In the genomic region with DNA sequence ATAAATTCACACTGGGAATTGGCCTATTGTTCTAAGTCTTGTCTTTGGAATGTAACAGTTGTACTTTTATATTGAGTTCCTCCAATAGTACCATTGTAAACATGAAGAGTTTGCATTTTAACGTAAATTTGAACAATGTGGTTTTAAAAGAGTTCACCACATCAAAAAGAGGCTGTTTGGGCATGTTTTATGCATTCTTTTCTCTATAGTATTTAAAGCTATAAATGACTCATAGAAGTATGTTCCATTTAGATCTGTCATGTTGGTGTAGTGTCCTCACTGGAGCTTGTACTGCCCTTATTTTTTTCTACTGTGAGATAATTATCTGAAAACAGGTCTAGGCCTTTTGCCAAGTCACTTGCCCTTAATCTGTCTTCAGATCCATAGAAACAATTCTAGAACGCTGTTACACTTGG, we compare ENCODE assay signal across 1 cellular context.
TF ChIP-seq lines count a peak whose summit lies in the region.

No MANE protein-coding gene starts in this region.

TF ChIP-seq in K562, 482 proteins besides CTCF, POLR2A, EP300 and RAD21 (continued from another document and continues in another):
- TF ChIP-seq ESRRB (CRISPR knock-in tag; IDR thresholded peaks at IDR 0.05; ENCODE audit: borderline replicate concordance): no peak
- no peak for TF ChIP-seq ETV5 (CRISPR knock-in tag; IDR thresholded peaks at IDR 0.05; ENCODE audit: low read depth)
- no peak for TF ChIP-seq MIER1 (IDR thresholded peaks at IDR 0.05; ENCODE audit: low read depth)
- TF ChIP-seq TRIM28 (IDR thresholded peaks at IDR 0.05): no peak
- TF ChIP-seq, protein P1, sequence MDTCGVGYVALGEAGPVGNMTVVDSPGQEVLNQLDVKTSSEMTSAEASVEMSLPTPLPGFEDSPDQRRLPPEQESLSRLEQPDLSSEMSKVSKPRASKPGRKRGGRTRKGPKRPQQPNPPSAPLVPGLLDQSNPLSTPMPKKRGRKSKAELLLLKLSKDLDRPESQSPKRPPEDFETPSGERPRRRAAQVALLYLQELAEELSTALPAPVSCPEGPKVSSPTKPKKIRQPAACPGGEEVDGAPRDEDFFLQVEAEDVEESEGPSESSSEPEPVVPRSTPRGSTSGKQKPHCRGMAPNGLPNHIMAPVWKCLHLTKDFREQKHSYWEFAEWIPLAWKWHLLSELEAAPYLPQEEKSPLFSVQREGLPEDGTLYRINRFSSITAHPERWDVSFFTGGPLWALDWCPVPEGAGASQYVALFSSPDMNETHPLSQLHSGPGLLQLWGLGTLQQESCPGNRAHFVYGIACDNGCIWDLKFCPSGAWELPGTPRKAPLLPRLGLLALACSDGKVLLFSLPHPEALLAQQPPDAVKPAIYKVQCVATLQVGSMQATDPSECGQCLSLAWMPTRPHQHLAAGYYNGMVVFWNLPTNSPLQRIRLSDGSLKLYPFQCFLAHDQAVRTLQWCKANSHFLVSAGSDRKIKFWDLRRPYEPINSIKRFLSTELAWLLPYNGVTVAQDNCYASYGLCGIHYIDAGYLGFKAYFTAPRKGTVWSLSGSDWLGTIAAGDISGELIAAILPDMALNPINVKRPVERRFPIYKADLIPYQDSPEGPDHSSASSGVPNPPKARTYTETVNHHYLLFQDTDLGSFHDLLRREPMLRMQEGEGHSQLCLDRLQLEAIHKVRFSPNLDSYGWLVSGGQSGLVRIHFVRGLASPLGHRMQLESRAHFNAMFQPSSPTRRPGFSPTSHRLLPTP (IDR thresholded peaks at IDR 0.05; ENCODE audit: borderline replicate concordance, extremely low read depth, insufficient read length): no peak
- no peak for TF ChIP-seq CEBPG (CRISPR knock-in tag; IDR thresholded peaks at IDR 0.05)
- TF ChIP-seq CEBPG (tag; conservative IDR thresholded peaks at IDR 0.05 in 1 of 2, IDR thresholded peaks at IDR 0.05 in 1 of 2): no peak
- peak; percentile 77 for TF ChIP-seq NFIC (IDR thresholded peaks at IDR 0.05)
- no peak for TF ChIP-seq CBFA2T3 (IDR thresholded peaks at IDR 0.05)
- TF ChIP-seq ZNF24 (IDR thresholded peaks at IDR 0.05): no peak
- TF ChIP-seq, protein P2, sequence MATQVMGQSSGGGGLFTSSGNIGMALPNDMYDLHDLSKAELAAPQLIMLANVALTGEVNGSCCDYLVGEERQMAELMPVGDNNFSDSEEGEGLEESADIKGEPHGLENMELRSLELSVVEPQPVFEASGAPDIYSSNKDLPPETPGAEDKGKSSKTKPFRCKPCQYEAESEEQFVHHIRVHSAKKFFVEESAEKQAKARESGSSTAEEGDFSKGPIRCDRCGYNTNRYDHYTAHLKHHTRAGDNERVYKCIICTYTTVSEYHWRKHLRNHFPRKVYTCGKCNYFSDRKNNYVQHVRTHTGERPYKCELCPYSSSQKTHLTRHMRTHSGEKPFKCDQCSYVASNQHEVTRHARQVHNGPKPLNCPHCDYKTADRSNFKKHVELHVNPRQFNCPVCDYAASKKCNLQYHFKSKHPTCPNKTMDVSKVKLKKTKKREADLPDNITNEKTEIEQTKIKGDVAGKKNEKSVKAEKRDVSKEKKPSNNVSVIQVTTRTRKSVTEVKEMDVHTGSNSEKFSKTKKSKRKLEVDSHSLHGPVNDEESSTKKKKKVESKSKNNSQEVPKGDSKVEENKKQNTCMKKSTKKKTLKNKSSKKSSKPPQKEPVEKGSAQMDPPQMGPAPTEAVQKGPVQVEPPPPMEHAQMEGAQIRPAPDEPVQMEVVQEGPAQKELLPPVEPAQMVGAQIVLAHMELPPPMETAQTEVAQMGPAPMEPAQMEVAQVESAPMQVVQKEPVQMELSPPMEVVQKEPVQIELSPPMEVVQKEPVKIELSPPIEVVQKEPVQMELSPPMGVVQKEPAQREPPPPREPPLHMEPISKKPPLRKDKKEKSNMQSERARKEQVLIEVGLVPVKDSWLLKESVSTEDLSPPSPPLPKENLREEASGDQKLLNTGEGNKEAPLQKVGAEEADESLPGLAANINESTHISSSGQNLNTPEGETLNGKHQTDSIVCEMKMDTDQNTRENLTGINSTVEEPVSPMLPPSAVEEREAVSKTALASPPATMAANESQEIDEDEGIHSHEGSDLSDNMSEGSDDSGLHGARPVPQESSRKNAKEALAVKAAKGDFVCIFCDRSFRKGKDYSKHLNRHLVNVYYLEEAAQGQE (CRISPR knock-in tag; IDR thresholded peaks at IDR 0.05; ENCODE audit: low read depth): no peak
- no peak for TF ChIP-seq PHF20 (IDR thresholded peaks at IDR 0.05; ENCODE audit: partially characterized antibody)
- no peak for TF ChIP-seq ASH1L (IDR thresholded peaks at IDR 0.05; ENCODE audit: borderline replicate concordance, low read depth, partially characterized antibody)
- TF ChIP-seq ETS1 (conservative IDR thresholded peaks at IDR 0.05; ENCODE audit: control insufficient read depth, low read depth, low read length): no peak
- no peak for TF ChIP-seq RAD51 (IDR thresholded peaks at IDR 0.05; ENCODE audit: borderline replicate concordance, low read depth)
- no peak for TF ChIP-seq PTBP1 (IDR thresholded peaks at IDR 0.05; ENCODE audit: low read depth, low read length)
- TF ChIP-seq FUS (optimal IDR thresholded peaks at IDR 0.05; ENCODE audit: low read depth, low read length): no peak
- no peak for TF ChIP-seq RHOXF2B (CRISPR knock-in tag; conservative IDR thresholded peaks at IDR 0.05)
- no peak for TF ChIP-seq ZBTB8A (IDR thresholded peaks at IDR 0.05; ENCODE audit: partially characterized antibody)
- no peak for TF ChIP-seq CBFA2T2 (conservative IDR thresholded peaks at IDR 0.05)
- TF ChIP-seq KDM2B (CRISPR knock-in tag; IDR thresholded peaks at IDR 0.05): no peak
- TF ChIP-seq PRDM10 (IDR thresholded peaks at IDR 0.05; ENCODE audit: partially characterized antibody): no peak
- TF ChIP-seq ARNT (IDR thresholded peaks at IDR 0.05): no peak
- TF ChIP-seq NFE2L1 (tag; IDR thresholded peaks at IDR 0.05; ENCODE audit: borderline replicate concordance, low read depth): no peak
- TF ChIP-seq, protein P3, sequence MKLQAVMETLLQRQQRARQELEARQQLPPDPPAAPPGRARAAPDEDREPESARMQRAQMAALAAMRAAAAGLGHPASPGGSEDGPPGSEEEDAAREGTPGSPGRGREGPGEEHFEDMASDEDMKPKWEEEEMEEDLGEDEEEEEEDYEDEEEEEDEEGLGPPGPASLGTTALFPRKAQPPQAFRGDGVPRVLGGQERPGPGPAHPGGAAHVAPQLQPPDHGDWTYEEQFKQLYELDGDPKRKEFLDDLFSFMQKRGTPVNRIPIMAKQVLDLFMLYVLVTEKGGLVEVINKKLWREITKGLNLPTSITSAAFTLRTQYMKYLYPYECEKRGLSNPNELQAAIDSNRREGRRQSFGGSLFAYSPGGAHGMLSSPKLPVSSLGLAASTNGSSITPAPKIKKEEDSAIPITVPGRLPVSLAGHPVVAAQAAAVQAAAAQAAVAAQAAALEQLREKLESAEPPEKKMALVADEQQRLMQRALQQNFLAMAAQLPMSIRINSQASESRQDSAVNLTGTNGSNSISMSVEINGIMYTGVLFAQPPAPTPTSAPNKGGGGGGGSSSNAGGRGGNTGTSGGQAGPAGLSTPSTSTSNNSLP (IDR thresholded peaks at IDR 0.05; ENCODE audit: borderline replicate concordance, low read depth, low read length): no peak
- TF ChIP-seq ARID2 (IDR thresholded peaks at IDR 0.05): no peak
- TF ChIP-seq ZNF124 (CRISPR knock-in tag; IDR thresholded peaks at IDR 0.05): no peak
- no peak for TF ChIP-seq ZC3H8 (IDR thresholded peaks at IDR 0.05)
- no peak for TF ChIP-seq ZNF184 (CRISPR knock-in tag; IDR thresholded peaks at IDR 0.05)
- TF ChIP-seq ARID1B (IDR thresholded peaks at IDR 0.05): peak; percentile 49; the same call in 1 of the 2 replicates
- TF ChIP-seq ZNF12 (CRISPR knock-in tag; IDR thresholded peaks at IDR 0.05): no peak
- no peak for TF ChIP-seq ZNF583 (CRISPR knock-in tag; IDR thresholded peaks at IDR 0.05)
- TF ChIP-seq SMARCA4 (IDR thresholded peaks at IDR 0.05): peak; percentile 50; the same call in 1 of the 2 replicates
- TF ChIP-seq AFF4 (CRISPR knock-in tag; IDR thresholded peaks at IDR 0.05): no peak
- TF ChIP-seq TCF7L2 (IDR thresholded peaks at IDR 0.05; ENCODE audit: low read depth, low read length): no peak
- TF ChIP-seq NR4A1 (CRISPR knock-in tag; IDR thresholded peaks at IDR 0.05): no peak
- no peak for TF ChIP-seq NR4A1 (tag; IDR thresholded peaks at IDR 0.05)
- TF ChIP-seq ZNF696 (CRISPR knock-in tag; conservative IDR thresholded peaks at IDR 0.05): no peak
- TF ChIP-seq ZNF282 (CRISPR knock-in tag; IDR thresholded peaks at IDR 0.05): no peak
- TF ChIP-seq MCM7 (IDR thresholded peaks at IDR 0.05): no peak
- no peak for TF ChIP-seq PHF21A (IDR thresholded peaks at IDR 0.05; ENCODE audit: borderline replicate concordance, low read depth)
- no peak for TF ChIP-seq PHF8 (IDR thresholded peaks at IDR 0.05; ENCODE audit: borderline replicate concordance, low read length)
- no peak for TF ChIP-seq RB1 (IDR thresholded peaks at IDR 0.05; ENCODE audit: low read depth)
- TF ChIP-seq, protein P4, sequence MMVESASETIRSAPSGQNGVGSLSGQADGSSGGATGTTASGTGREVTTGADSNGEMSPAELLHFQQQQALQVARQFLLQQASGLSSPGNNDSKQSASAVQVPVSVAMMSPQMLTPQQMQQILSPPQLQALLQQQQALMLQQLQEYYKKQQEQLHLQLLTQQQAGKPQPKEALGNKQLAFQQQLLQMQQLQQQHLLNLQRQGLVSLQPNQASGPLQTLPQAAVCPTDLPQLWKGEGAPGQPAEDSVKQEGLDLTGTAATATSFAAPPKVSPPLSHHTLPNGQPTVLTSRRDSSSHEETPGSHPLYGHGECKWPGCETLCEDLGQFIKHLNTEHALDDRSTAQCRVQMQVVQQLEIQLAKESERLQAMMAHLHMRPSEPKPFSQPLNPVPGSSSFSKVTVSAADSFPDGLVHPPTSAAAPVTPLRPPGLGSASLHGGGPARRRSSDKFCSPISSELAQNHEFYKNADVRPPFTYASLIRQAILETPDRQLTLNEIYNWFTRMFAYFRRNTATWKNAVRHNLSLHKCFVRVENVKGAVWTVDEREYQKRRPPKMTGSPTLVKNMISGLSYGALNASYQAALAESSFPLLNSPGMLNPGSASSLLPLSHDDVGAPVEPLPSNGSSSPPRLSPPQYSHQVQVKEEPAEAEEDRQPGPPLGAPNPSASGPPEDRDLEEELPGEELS (CRISPR knock-in tag; IDR thresholded peaks at IDR 0.05; ENCODE audit: borderline replicate concordance): no peak
- TF ChIP-seq NFE2 (IDR thresholded peaks at IDR 0.05; ENCODE audit: low read depth): peak; percentile 74
